Comparison of ENCODE assay signal across 28 cellular contexts in genomic region chr17:7124923-7125322, GRCh38. TPM values are rescaled to one million over a fixed set of nuclear protein-coding genes. Genes with fewer than 3 reads are reported as not detected.
DNase-seq lines count a peak whose midpoint lies in the region; TF ChIP-seq lines count a peak whose summit lies in the region.
"Had no signal": no experiment of that assay in that cellular context is flagged by ENCODE, and none has a peak within 500 bp of the region (broad histone marks: within the 10 kb centered on the region; RNA-seq: fewer than 3 reads in every experiment).

No MANE protein-coding gene starts in this region.

- H3K36me3 ChIP-seq in osteoblast (ENCODE audit: insufficient read depth, low read length) (no peaks in the 10 kb centered on the region), GM23248 (ENCODE audit: low read depth) (no peaks in the 10 kb centered on the region)
- H3K36me3 ChIP-seq: BLaER1 treated with 17β-estradiol and CSF1 and Interleukin-3, amounts not matched to agents 10 nM and 100 nM had no signal

- no peak overlapping the region for H3K4me3 Mint-ChIP-seq in dendritic cell treated with granulocyte-macrophage colony-stimulating factor and Interleukin-4, amounts not matched to agents 40 ng/mL and 50 ng/mL, for 4 days
- H3K4me3 Mint-ChIP-seq: B cell; CD4-positive, alpha-beta T cell; CD8-positive, alpha-beta T cell had no signal

- no peaks in the 10 kb centered on the region for H3K36me3 Mint-ChIP-seq in dendritic cell treated with granulocyte-macrophage colony-stimulating factor and Interleukin-4, amounts not matched to agents 40 ng/mL and 50 ng/mL, for 4 days (ENCODE audit: low read depth)
- H3K36me3 Mint-ChIP-seq: CD8-positive, alpha-beta T cell had no signal

- no peaks in the 10 kb centered on the region for H3K27me3 Mint-ChIP-seq in dendritic cell treated with granulocyte-macrophage colony-stimulating factor and Interleukin-4, amounts not matched to agents 40 ng/mL and 50 ng/mL, for 4 days

- H3K79me2 ChIP-seq in osteoblast (ENCODE audit: insufficient read depth, low read length) (no peaks in the 10 kb centered on the region), GM23248 (ENCODE audit: insufficient read depth) (no peaks in the 10 kb centered on the region)

- H3K9me3 Mint-ChIP-seq in dendritic cell treated with granulocyte-macrophage colony-stimulating factor and Interleukin-4, amounts not matched to agents 40 ng/mL and 50 ng/mL, for 4 days, result no peaks in the 10 kb centered on the region
- H3K9me3 Mint-ChIP-seq: CD4-positive, alpha-beta T cell; CD8-positive, alpha-beta T cell had no signal

- no peak overlapping the region for H3K4me3 ChIP-seq in osteoblast (ENCODE audit: insufficient read depth, low read length)
- H3K4me3 ChIP-seq in GM23248, result no peak overlapping the region
- H3K4me3 ChIP-seq: A549; BLaER1 treated with 17β-estradiol and CSF1 and Interleukin-3, amounts not matched to agents 10 nM and 100 nM; GM12878 had no signal

- H2AFZ ChIP-seq in osteoblast (ENCODE audit: low read length), result no peak overlapping the region
- no peak overlapping the region for H2AFZ ChIP-seq in GM23248

- H3K27ac ChIP-seq in osteoblast (ENCODE audit: low read depth, low read length) (no peak overlapping the region), GM23248 (no peak overlapping the region)
- H3K27ac ChIP-seq: 22Rv1; A549; BLaER1 treated with 17β-estradiol and CSF1 and Interleukin-3, amounts not matched to agents 10 nM and 100 nM; C4-2B had no signal

- intact Hi-C loops in dendritic cell treated with granulocyte-macrophage colony-stimulating factor and Interleukin-4, amounts not matched to agents 40 ng/mL and 50 ng/mL, for 4 days (cut with micrococcal nuclease), result no loop called here

- peak overlapping the region; percentile 66 for H3K27ac Mint-ChIP-seq in dendritic cell treated with granulocyte-macrophage colony-stimulating factor and Interleukin-4, amounts not matched to agents 40 ng/mL and 50 ng/mL, for 4 days
- H3K27ac Mint-ChIP-seq: B cell; CD4-positive, alpha-beta T cell; CD8-positive, alpha-beta T cell had no signal

- H3K27me3 ChIP-seq in osteoblast (ENCODE audit: insufficient read depth, low read length), result peaks cover 2% of the 10 kb centered on the region
- H3K27me3 ChIP-seq in GM23248 (replicated peaks; ENCODE audit: insufficient read depth), result peaks cover 51% of the 10 kb centered on the region
- H3K27me3 ChIP-seq: BLaER1 treated with 17β-estradiol and CSF1 and Interleukin-3, amounts not matched to agents 10 nM and 100 nM had no signal

- H4K20me1 ChIP-seq in osteoblast (ENCODE audit: insufficient read depth, low read length) (no peaks in the 10 kb centered on the region), GM23248 (ENCODE audit: insufficient read depth) (no peaks in the 10 kb centered on the region)
- H4K20me1 ChIP-seq: BLaER1 treated with 17β-estradiol and CSF1 and Interleukin-3, amounts not matched to agents 10 nM and 100 nM had no signal

- DNase-seq in COLO829 (ENCODE audit: low spot score) (peak; percentile 28), foreskin melanocyte (peak; percentile 90), osteoblast (ENCODE audit: insufficient read length, low spot score, missing footprints) (peak; percentile 14), NCI-H128 (lab: John Stamatoyannopoulos, UW; ENCODE audit: unreplicated experiment) (no peak), cerebellar nuclear complex (lab: John Stamatoyannopoulos, UW) (no peak), GM23248 (no peak)
- DNase-seq: AML-193; CD4-positive, alpha-beta T cell; CD8-positive, alpha-beta T cell; COR-L47; DMS 273 treated with DMSO at 0.1 percent for 48 hours; DMS153; DMS53; DMS79; DND-41; EL; GDM1 had no signal

- H3F3A ChIP-seq in GM23248 (ENCODE audit: insufficient read depth), result no peaks in the 10 kb centered on the region

- peaks cover 67% of the 10 kb centered on the region for H3K4me1 Mint-ChIP-seq in dendritic cell treated with granulocyte-macrophage colony-stimulating factor and Interleukin-4, amounts not matched to agents 40 ng/mL and 50 ng/mL, for 4 days (ENCODE audit: low read depth)

- H3K4me1 ChIP-seq in osteoblast (ENCODE audit: insufficient read depth, low read length), result peaks cover 4% of the 10 kb centered on the region
- no peaks in the 10 kb centered on the region for H3K4me1 ChIP-seq in GM23248 (ENCODE audit: insufficient read depth)
- H3K4me1 ChIP-seq: A549 had no signal

- H3K9me3 ChIP-seq in osteoblast (ENCODE audit: low read depth, low read length) (no peaks in the 10 kb centered on the region), GM23248 (ENCODE audit: low read depth) (no peaks in the 10 kb centered on the region)
- H3K9me3 ChIP-seq: A549; BLaER1 treated with 17β-estradiol and CSF1 and Interleukin-3, amounts not matched to agents 10 nM and 100 nM had no signal

- H3K4me2 ChIP-seq in osteoblast (ENCODE audit: insufficient read depth, low read length), result no peak overlapping the region
- no peak overlapping the region for H3K4me2 ChIP-seq in GM23248 (ENCODE audit: unreplicated experiment)
- H3K4me2 ChIP-seq: A549 had no signal

- H3K9ac ChIP-seq in GM23248, result no peak overlapping the region
- H3K9ac ChIP-seq: BLaER1 treated with 17β-estradiol and CSF1 and Interleukin-3, amounts not matched to agents 10 nM and 100 nM had no signal

- 61 to 75% methylated on average over 5 of the region's 5 CpGs for WGBS in GM23248 (ENCODE audit: low coverage in 1 of 2, low lambda C conversion rate in 2 of 2, missing lambda C conversion rate in 2 of 2), 2 experiments

- TF ChIP-seq CTCF in osteoblast (IDR thresholded peaks at IDR 0.05; ENCODE audit: extremely low read depth, low read depth, low read length), result no peak

- in situ Hi-C loops in GM23248 (cut with MboI), result loop anchor here (25.0 kb wide), 1 partner anchor 213 kb away; no protein-coding TSS in a partner anchor

- no peaks in the 10 kb centered on the region for H3K9me2 ChIP-seq in GM23248 (ENCODE audit: insufficient read depth)

RNA-seq across cellular contexts. Expression of gene ASGR2, which starts 10.3 kb away (rescaled TPM):
- under 0.01 TPM in 1 of 2 replicates, not detected in the other for total RNA-seq in osteoblast
- not detected in 2 replicates for total RNA-seq in GM23248 (2014; rRNA removed; shearing (Covaris generic))
- not detected in 2 replicates for polyA plus RNA-seq in GM23248 (2016; fragmentation: Nextera tagmentation; extraction: Ambion mirVana)
- total RNA-seq: A172; B cell; CD8-positive, alpha-beta T cell; Daoy; G401; GM12878 had no signal
- polyA plus RNA-seq: BJ, GM12878 had no signal

RNA-seq across cellular contexts. Expression of gene CLEC10A, which starts 44.9 kb away (rescaled TPM):
- total RNA-seq in osteoblast, result not detected in 2 replicates
- total RNA-seq in GM23248 (2014; rRNA removed; shearing (Covaris generic)), result not detected in 2 replicates
- polyA plus RNA-seq in GM23248 (2016; fragmentation: Nextera tagmentation; extraction: Ambion mirVana), result not detected in 2 replicates
- total RNA-seq: A172; B cell; CD8-positive, alpha-beta T cell; Daoy; G401; GM12878 had no signal
- polyA plus RNA-seq: A549, BJ, GM12878 had no signal

RNA-seq across cellular contexts. Expression of gene ASGR1, which starts 54.2 kb away (rescaled TPM):
- total RNA-seq in osteoblast, result 0.88 and 1.1 TPM in 2 replicates
- total RNA-seq in GM23248 (2014; rRNA removed; shearing (Covaris generic)), result 0.97 TPM in 1 of 2 replicates, not detected in the other
- 0.63 and 0.75 TPM in 2 replicates for polyA plus RNA-seq in GM23248 (2016; fragmentation: Nextera tagmentation; extraction: Ambion mirVana)

Comparison
In these comparisons a context has a peak if more than half of its experiments do, and no peak if none do; other contexts are left out.
1. DNase-seq: peak in COLO829 (single experiment), foreskin melanocyte (single experiment) and osteoblast (single experiment); none in NCI-H128 (single experiment), cerebellar nuclear complex (0 of 2) and GM23248 (single experiment).